Comparison of ENCODE assay signal across 25 cellular contexts in genomic region chr2:217588266-217588665, GRCh38.
"Had no signal": no experiment of that assay in that cellular context is flagged by ENCODE, and none has a peak within 500 bp of the region (broad histone marks: within the 10 kb centered on the region; RNA-seq: fewer than 3 reads in every experiment).

No MANE protein-coding gene starts in this region.

- H2AFZ ChIP-seq: hepatocyte had no signal

- H3K4me3 ChIP-seq: colonic mucosa, esophagus squamous epithelium, gastroesophageal sphincter, heart left ventricle, hepatocyte, left lung, lower lobe of right lung had no signal

- H3K4me1 Mint-ChIP-seq: endodermal cell had no signal

- H3K27me3 ChIP-seq: colonic mucosa, esophagus squamous epithelium, gastroesophageal sphincter, heart left ventricle, hepatocyte, left lung had no signal

- H3K4me3 Mint-ChIP-seq: dendritic cell treated with granulocyte-macrophage colony-stimulating factor and Interleukin-4, amounts not matched to agents 40 ng/mL and 50 ng/mL, for 4 days; effector memory CD8-positive, alpha-beta T cell; endodermal cell; immature natural killer cell had no signal

- H3K79me2 ChIP-seq: hepatocyte had no signal

- H3K4me1 ChIP-seq: colonic mucosa, esophagus squamous epithelium, left lung, lower lobe of right lung had no signal

- H3K36me3 Mint-ChIP-seq: immature natural killer cell had no signal

- H3K9me3 Mint-ChIP-seq: dendritic cell treated with granulocyte-macrophage colony-stimulating factor and Interleukin-4, amounts not matched to agents 40 ng/mL and 50 ng/mL, for 4 days; effector memory CD8-positive, alpha-beta T cell had no signal

- ATAC-seq: effector memory CD8-positive, alpha-beta T cell; esophagus mucosa; gastroesophageal sphincter; heart left ventricle; left cardiac atrium; left lung; left ventricle myocardium superior; lower lobe of right lung had no signal

- DNase-seq: colonic mucosa; cortex of kidney; effector CD8-positive, alpha-beta T cell; effector memory CD8-positive, alpha-beta T cell; endodermal cell; erythroblast; esophagus squamous epithelium; foreskin fibroblast; heart left ventricle; hypothalamus; immature natural killer cell; islet precursor cell; left cardiac atrium; left lung; left ventricle myocardium superior; lower lobe of right lung; mesenchymal stem cell; midbrain had no signal

- H3K27ac ChIP-seq: colonic mucosa, epithelial cell of prostate, esophagus squamous epithelium, gastroesophageal sphincter, heart left ventricle, hepatocyte, left lung, lower lobe of right lung had no signal

- H3K9me3 ChIP-seq: colonic mucosa, esophagus squamous epithelium, gastroesophageal sphincter, left lung, lower lobe of right lung had no signal

- H3K4me2 ChIP-seq: hepatocyte had no signal

- H3K36me3 ChIP-seq: colonic mucosa, esophagus squamous epithelium, gastroesophageal sphincter, heart left ventricle, left lung, lower lobe of right lung had no signal

- H3K27ac Mint-ChIP-seq: dendritic cell treated with granulocyte-macrophage colony-stimulating factor and Interleukin-4, amounts not matched to agents 40 ng/mL and 50 ng/mL, for 4 days; effector memory CD8-positive, alpha-beta T cell; endodermal cell; immature natural killer cell had no signal

- FAIRE-seq: endometrium, frontal cortex had no signal
